In genomic region chr2:238852186-238852869, GRCh38 we compare ENCODE assay signal across 27 cellular contexts. TPM values are rescaled to one million over a fixed set of nuclear protein-coding genes. Genes with fewer than 3 reads are reported as not detected.
DNase-seq lines count a peak whose midpoint lies in the region; ATAC-seq and TF ChIP-seq lines count a peak whose summit lies in the region.
"Had no signal": no experiment of that assay in that cellular context is flagged by ENCODE, and none has a peak within 500 bp of the region (broad histone marks: within the 10 kb centered on the region; RNA-seq: fewer than 3 reads in every experiment).

No MANE protein-coding gene starts in this region.

- no peaks in the 10 kb centered on the region for H3K9me3 ChIP-seq in SJSA1 (replicated peaks)
- no peaks in the 10 kb centered on the region for H3K9me3 ChIP-seq in subcutaneous abdominal adipose tissue (ENCODE audit: control insufficient read depth in 5 of 5, low read length in 5 of 5)
- peaks cover 4% of the 10 kb centered on the region for H3K9me3 ChIP-seq in WERI-Rb-1 (ENCODE audit: severe bottlenecking)
- H3K9me3 ChIP-seq: Caco-2, heart right ventricle, thyroid gland had no signal

- CTCF ChIA-PET in BJ (lab: Yijun Ruan, JAX): interaction anchor here (1.1 to 8.5 kb wide), 5 partner anchors 10 to 482 kb away, joined by 4 to 84 read pairs (median 8); no protein-coding TSS in a partner anchor

- POLR2A ChIA-PET in BJ (lab: Charles Lee): interaction anchor here (0.6 to 1.0 kb wide), 2 partner anchors 12 to 61 kb away, joined by 4 to 6 read pairs; no protein-coding TSS in a partner anchor

- no peak for TF ChIP-seq CTCF in BJ (IDR thresholded peaks at IDR 0.05; ENCODE audit: insufficient read depth, low read depth, low read length)
- no peak for TF ChIP-seq CTCF in fibroblast of the aortic adventitia (IDR thresholded peaks at IDR 0.05; ENCODE audit: insufficient read depth, low read length)
- TF ChIP-seq CTCF in WERI-Rb-1 (IDR thresholded peaks at IDR 0.05; ENCODE audit: low read depth, low read length): no peak

- H3K9ac ChIP-seq in subcutaneous abdominal adipose tissue (ENCODE audit: low read length in 5 of 5): peak overlapping the region in 2 of 5 donors; percentile 26 to 72

- peaks cover 27% of the 10 kb centered on the region for H3K36me3 ChIP-seq in BJ (ENCODE audit: control insufficient read depth, insufficient read depth, low read length)
- peaks cover 17% of the 10 kb centered on the region for H3K36me3 ChIP-seq in SJSA1
- H3K36me3 ChIP-seq in subcutaneous abdominal adipose tissue (ENCODE audit: control insufficient read depth in 5 of 5, insufficient read depth in 5 of 5, low read length in 5 of 5): peaks cover 0 to 3% (median 2%) of the 10 kb centered on the region in 5 donors
- H3K36me3 ChIP-seq in WERI-Rb-1: no peaks in the 10 kb centered on the region
- H3K36me3 ChIP-seq: heart right ventricle, thyroid gland had no signal

- peaks cover 32% of the 10 kb centered on the region for H3K4me1 ChIP-seq in SJSA1 (replicated peaks)
- H3K4me1 ChIP-seq in subcutaneous abdominal adipose tissue (ENCODE audit: control insufficient read depth in 5 of 5, insufficient read depth in 5 of 5, low read length in 5 of 5): peaks cover 0 to 84% (median 60%) of the 10 kb centered on the region in 5 donors
- H3K4me1 ChIP-seq: Caco-2 had no signal

- H3K27me3 ChIP-seq in BJ (ENCODE audit: control insufficient read depth, insufficient read depth, low read length): no peaks in the 10 kb centered on the region
- H3K27me3 ChIP-seq in SJSA1 (replicated peaks): no peaks in the 10 kb centered on the region
- peaks cover 0 to 14% (median 0%) of the 10 kb centered on the region in 5 donors for H3K27me3 ChIP-seq in subcutaneous abdominal adipose tissue (ENCODE audit: control insufficient read depth in 5 of 5, insufficient read depth in 4 of 5, low read length in 5 of 5)
- H3K27me3 ChIP-seq in WERI-Rb-1 (ENCODE audit: insufficient read depth, low read depth, severe bottlenecking): peaks cover 94% of the 10 kb centered on the region

- intact Hi-C loops in cardiac septum (cut with DNase I): no loop called here

- H3K27ac ChIP-seq in SJSA1: peak overlapping the region; percentile 28
- peak overlapping the region; percentile 78 for H3K27ac ChIP-seq in subcutaneous abdominal adipose tissue (ENCODE audit: low read depth, low read length)
- H3K27ac ChIP-seq in WERI-Rb-1: no peak overlapping the region
- H3K27ac ChIP-seq: dorsolateral prefrontal cortex, heart right ventricle, PC-9, thyroid gland, VCaP had no signal

- H3K4me3 ChIP-seq in BJ (ENCODE audit: low read depth, low read length) (peak overlapping the region; percentile 100), SJSA1 (no peak overlapping the region; the same call in 1 of the 2 replicates), fibroblast of the aortic adventitia (ENCODE audit: low read depth, low read length) (peak overlapping the region; percentile 75), subcutaneous abdominal adipose tissue (ENCODE audit: low read depth in 1 of 5, low read length in 5 of 5) (peak overlapping the region; percentile 18 to 95 (median 39)), WERI-Rb-1 (ENCODE audit: low read depth, low read length) (no peak overlapping the region)
- H3K4me3 ChIP-seq: dorsolateral prefrontal cortex, heart right ventricle, PC-9, thyroid gland had no signal

- ATAC-seq in HG03469 (IDR thresholded peaks at IDR 0.05; ENCODE audit: unreplicated experiment): no peak
- ATAC-seq: activated naive CD8-positive, alpha-beta T cell treated with anti-CD3 and anti-CD28 coated beads, Interleukin-2, amount 50 U/mL, for 24 hours; heart right ventricle had no signal

- DNase-seq in BJ (ENCODE audit: low read depth) (no peak), SJSA1 (ENCODE audit: low read depth in 1 of 2, low spot score in 2 of 2) (no peak), fibroblast of the aortic adventitia (ENCODE audit: low read depth) (peak; percentile 67), cardiac septum (ENCODE audit: low spot score) (no peak), WERI-Rb-1 (no peak), mesenteric fat pad (ENCODE audit: low spot score) (no peak)
- DNase-seq: ACHN; activated CD4-positive, alpha-beta T cell treated with anti-CD3 and anti-CD28 coated beads, Interleukin-2, amount 10 ng/mL, durations not matched to agents 7 days and 5 days; activated naive CD8-positive, alpha-beta T cell treated with anti-CD3 and anti-CD28 coated beads, Interleukin-2, amount 50 U/mL, for 24 hours; activated T-cell treated with anti-CD3 and anti-CD28 coated beads, Interleukin-2, amount 50 U/mL, for 24 hours; C1 segment of cervical spinal cord; Caco-2; cerebellar nuclear complex; dorsolateral prefrontal cortex; foreskin melanocyte; heart right ventricle; NCI-H1092 treated with DMSO at 0.1 percent for 48 hours; NCI-H187 treated with DMSO at 0.1 percent for 48 hours; NCI-H524 treated with DMSO at 0.1 percent for 48 hours; NK-92 treated with Interleukin-12 subunit alpha and Interleukin-12 subunit beta, amount 100 ng/mL, for 24 hours; PC-9; SHP77; thyroid gland had no signal

RNA-seq across cellular contexts. Expression of gene TWIST2, which starts 4.4 kb away (rescaled TPM):
- 110 and 127 TPM in 2 replicates for polyA plus RNA-seq in BJ (2011; rRNA removed)
- 77.4 and 88.7 TPM in 2 replicates for polyA minus RNA-seq in BJ (2011; rRNA and poly(A)+ RNA removed)
- 32.6 and 33.9 TPM in 2 replicates for total RNA-seq in SJSA1 (2014; rRNA removed; shearing (Covaris generic))
- total RNA-seq in fibroblast of the aortic adventitia (ENCODE audit: low replicate concordance) (15.8 and 64.1 TPM in 2 replicates), cardiac septum (0.83 TPM), mesenteric fat pad (73.9 TPM)
- total RNA-seq: activated CD4-positive, alpha-beta T cell treated with anti-CD3 and anti-CD28 coated beads, Interleukin-2, amount 10 ng/mL, durations not matched to agents 7 days and 5 days; Caco-2; progenitor cell of endocrine pancreas had no signal

Comparison
In these comparisons a context has a peak if more than half of its experiments do, and no peak if none do; other contexts are left out.
1. H3K4me3 ChIP-seq: peak in BJ (single experiment), fibroblast of the aortic adventitia (single experiment) and subcutaneous abdominal adipose tissue (5 of 5); none in SJSA1 (single experiment) and WERI-Rb-1 (single experiment).